35 cellular contexts compared by ENCODE assay signal in genomic region chr11:66475349-66476172, GRCh38. TPM values are rescaled to one million over a fixed set of nuclear protein-coding genes. Genes with fewer than 3 reads are reported as not detected.
"Had no signal": no experiment of that assay in that cellular context is flagged by ENCODE, and none has a peak within 500 bp of the region (broad histone marks: within the 10 kb centered on the region; RNA-seq: fewer than 3 reads in every experiment).

No MANE protein-coding gene starts in this region.

- H3K27ac ChIP-seq: brain microvascular endothelial cell, KMS-11, PC-9 had no signal

- DNase-seq: activated CD4-positive, alpha-beta memory T cell treated with anti-CD3 and anti-CD28 coated beads, Interleukin-2, amount 10 ng/mL, durations not matched to agents 7 days and 5 days; activated CD4-positive, alpha-beta T cell treated with anti-CD3 and anti-CD28 coated beads for 1 hour; activated CD4-positive, alpha-beta T cell treated with anti-CD3 and anti-CD28 coated beads for 48 hours; activated CD4-positive, CD25-positive, alpha-beta regulatory T cell; activated CD8-positive, alpha-beta memory T cell treated with anti-CD3 and anti-CD28 coated beads for 24 hours; activated CD8-positive, alpha-beta memory T cell treated with anti-CD3 and anti-CD28 coated beads, Interleukin-2, amount 10 ng/mL, durations not matched to agents 7 days and 5 days; activated CD8-positive, alpha-beta memory T cell treated with anti-CD3 and anti-CD28 coated beads, Interleukin-2, amount 50 U/mL, for 48 hours; activated effector memory CD4-positive, alpha-beta T cell treated with Interleukin-2 at 50 U/mL for 16 hours; activated naive CD4-positive, alpha-beta T cell; activated naive CD4-positive, alpha-beta T cell treated with anti-CD3 and anti-CD28 coated beads, Interleukin-2, amount 50 U/mL, for 16 hours; activated naive CD8-positive, alpha-beta T cell treated with anti-CD3 and anti-CD28 coated beads for 36 hours; activated T-cell treated with anti-CD3 and anti-CD28 coated beads, Interleukin-2, amount 50 U/mL, for 48 hours; amniotic stem cell; brain microvascular endothelial cell; central memory CD4-positive, alpha-beta T cell; MM.1S; MV-4-11; NCI-H1092; NCI-H1436 treated with DMSO at 0.1 percent for 48 hours; NCI-H1930; NCI-H2081 treated with DMSO at 0.1 percent for 48 hours; NCI-H226; NCI-H510A; NCI-H526; NCI-H748 treated with DMSO at 0.1 percent for 48 hours; NK-92 treated with Interleukin-12 subunit alpha and Interleukin-12 subunit beta, amount 100 ng/mL, for 24 hours; PC-9; Right ventricle myocardium superior; SW 1271; T-helper 1 cell; T-helper 2 cell; T-helper 9 cell had no signal

- FAIRE-seq: RCC 7860 had no signal

- H3K9ac ChIP-seq: KMS-11 had no signal

- ATAC-seq: activated CD8-positive, alpha-beta memory T cell treated with anti-CD3 and anti-CD28 coated beads, Interleukin-2, amount 10 ng/mL, durations not matched to agents 7 days and 5 days had no signal

- H2AFZ ChIP-seq: PC-9 had no signal

- H3K4me2 ChIP-seq: KMS-11, PC-9 had no signal

- H3K4me3 ChIP-seq: PC-9 had no signal

- H3K27me3 ChIP-seq: brain microvascular endothelial cell had no signal

RNA-seq across cellular contexts. Expression of gene NPAS4, which starts 54.7 kb away (rescaled TPM):
- total RNA-seq: LHCN-M2, PC-9, Right ventricle myocardium superior had no signal
